11 cellular contexts compared by ENCODE assay signal in the genomic region with DNA sequence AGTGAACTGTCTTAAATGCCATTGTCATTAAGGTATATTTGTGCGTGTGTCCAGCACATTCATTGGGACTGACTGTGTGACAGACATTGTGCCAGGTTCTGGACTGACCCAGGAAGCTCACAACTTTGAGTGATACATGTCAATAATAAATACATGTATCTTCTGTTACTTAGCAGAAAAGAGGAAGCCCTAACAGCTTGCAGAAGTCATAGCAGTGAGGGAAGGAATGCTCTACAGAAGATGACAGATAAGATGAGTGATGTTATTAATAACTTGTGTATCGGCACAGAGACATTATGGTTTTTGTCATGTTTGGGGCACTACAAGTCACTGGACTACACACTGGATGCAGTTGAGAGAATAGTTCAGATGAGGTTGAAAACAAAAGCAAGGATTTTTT. TPM values are rescaled to one million over a fixed set of nuclear protein-coding genes. Genes with fewer than 3 reads are reported as not detected.
DNase-seq lines count a peak whose midpoint lies in the region; ATAC-seq and TF ChIP-seq lines count a peak whose summit lies in the region.
"Had no signal": no experiment of that assay in that cellular context is flagged by ENCODE, and none has a peak within 500 bp of the region (broad histone marks: within the 10 kb centered on the region; RNA-seq: fewer than 3 reads in every experiment).

No MANE protein-coding gene starts in this region.

- no peak overlapping the region for H3K4me3 ChIP-seq in NB4 (ENCODE audit: low read depth, low read length)
- no peak overlapping the region for H3K4me3 ChIP-seq in psoas muscle
- H3K4me3 ChIP-seq in mucosa of descending colon = no peak overlapping the region

- H3K36me3 Mint-ChIP-seq in activated T-cell treated with anti-CD3 and anti-CD28 coated beads, Interleukin-2, amount 50 U/mL, for 4 hours (ENCODE audit: insufficient read depth) = peaks cover 29% of the 10 kb centered on the region
- H3K36me3 Mint-ChIP-seq in activated naive CD8-positive, alpha-beta T cell treated with anti-CD3 and anti-CD28 coated beads for 36 hours = peaks cover 41% of the 10 kb centered on the region

- TF ChIP-seq CTCF in NB4 (IDR thresholded peaks at IDR 0.05; ENCODE audit: low read depth, low read length) = no peak
- no peak for TF ChIP-seq CTCF in psoas muscle (IDR thresholded peaks at IDR 0.05)
- TF ChIP-seq CTCF in mucosa of descending colon (IDR thresholded peaks at IDR 0.05) = no peak

- peaks cover 0 to 35% of the 10 kb centered on the region in 2 donors for H3K36me3 ChIP-seq in psoas muscle (ENCODE audit: insufficient read depth in 1 of 2, low read depth in 1 of 2)
- H3K36me3 ChIP-seq in mucosa of descending colon (ENCODE audit: low read depth) = no peaks in the 10 kb centered on the region

- intact Hi-C loops in psoas muscle (cut with DNase I) = loop anchor here in 1 of 2 donors (2.0 to 5.0 kb wide), 2 partner anchors 13 to 192 kb away; partner anchors contain the start of gene CTH
- intact Hi-C loops in mucosa of descending colon (cut with DNase I, micrococcal nuclease) = no loop called here

- peak overlapping the region; percentile 28 for H3K27ac Mint-ChIP-seq in activated naive CD8-positive, alpha-beta T cell treated with anti-CD3 and anti-CD28 coated beads for 36 hours

- no peak for TF ChIP-seq POLR2A in NB4 (IDR thresholded peaks at IDR 0.05; ENCODE audit: extremely low read depth, insufficient read length)

- no peaks in the 10 kb centered on the region for H3K27me3 Mint-ChIP-seq in activated T-cell treated with anti-CD3 and anti-CD28 coated beads, Interleukin-2, amount 50 U/mL, for 4 hours (ENCODE audit: low read depth)
- no peaks in the 10 kb centered on the region for H3K27me3 Mint-ChIP-seq in activated naive CD8-positive, alpha-beta T cell treated with anti-CD3 and anti-CD28 coated beads for 36 hours

- H3K9me3 ChIP-seq in psoas muscle (no peaks in the 10 kb centered on the region), mucosa of descending colon (no peaks in the 10 kb centered on the region)
- H3K9me3 ChIP-seq: HAP-1 had no signal

- ATAC-seq in activated T-cell treated with anti-CD3 and anti-CD28 coated beads, Interleukin-2, amount 50 U/mL, for 4 hours = no peak
- ATAC-seq in psoas muscle = no peak
- ATAC-seq in mucosa of descending colon = no peak

- peaks cover 40% of the 10 kb centered on the region for H3K4me1 Mint-ChIP-seq in activated T-cell treated with anti-CD3 and anti-CD28 coated beads, Interleukin-2, amount 50 U/mL, for 4 hours (ENCODE audit: low read depth)
- H3K4me1 Mint-ChIP-seq in activated naive CD8-positive, alpha-beta T cell treated with anti-CD3 and anti-CD28 coated beads for 36 hours = peaks cover 33% of the 10 kb centered on the region

- peak overlapping the region; percentile 95 for H3K27ac ChIP-seq in psoas muscle

- H3K4me3 Mint-ChIP-seq in activated T-cell treated with anti-CD3 and anti-CD28 coated beads, Interleukin-2, amount 50 U/mL, for 4 hours = peak overlapping the region; percentile 54
- peak overlapping the region; percentile 19 for H3K4me3 Mint-ChIP-seq in activated naive CD8-positive, alpha-beta T cell treated with anti-CD3 and anti-CD28 coated beads for 36 hours

- no peak for DNase-seq in activated T-cell treated with anti-CD3 and anti-CD28 coated beads, Interleukin-2, amount 50 U/mL, for 4 hours
- DNase-seq in activated T-cell treated with anti-CD3 and anti-CD28 coated beads for 4 hours (no peak), NB4 (ENCODE audit: low read depth) (peak; percentile 65), psoas muscle (no peak), NCI-H226 (no peak), NCI-H2196 (lab: John Stamatoyannopoulos, UW; ENCODE audit: unreplicated experiment) (no peak), mucosa of descending colon (no peak)
- DNase-seq in activated naive CD8-positive, alpha-beta T cell treated with anti-CD3 and anti-CD28 coated beads for 36 hours = no peak
- DNase-seq: NCI-H1092 treated with DMSO at 0.1 percent for 48 hours; stimulated activated CD4-positive, alpha-beta T cell treated with anti-CD3 and anti-CD28 coated beads, Interleukin-4, amount 100 ng/mL, for 24 hours had no signal

- H3K4me1 ChIP-seq in psoas muscle (peaks cover 36% of the 10 kb centered on the region), mucosa of descending colon (ENCODE audit: low read depth) (peaks cover 16% of the 10 kb centered on the region)

- 72 to 91% (median 76%) methylated on average over 2 of the region's 2 CpGs for WGBS in psoas muscle, 3 donors

- no peaks in the 10 kb centered on the region for H3K9me3 Mint-ChIP-seq in activated T-cell treated with anti-CD3 and anti-CD28 coated beads, Interleukin-2, amount 50 U/mL, for 4 hours
- no peaks in the 10 kb centered on the region for H3K9me3 Mint-ChIP-seq in activated naive CD8-positive, alpha-beta T cell treated with anti-CD3 and anti-CD28 coated beads for 36 hours

- H3K27me3 ChIP-seq in psoas muscle (ENCODE audit: insufficient read depth in 3 of 3, low read length in 2 of 3) = no peaks in the 10 kb centered on the region

RNA-seq across cellular contexts. Expression of gene SRSF11, which starts 1.2 kb away (rescaled TPM):
- 100 to 1,000 TPM; 147 to 157 (median 156) TPM for total RNA-seq in activated T-cell treated with anti-CD3 and anti-CD28 coated beads, Interleukin-2, amount 50 U/mL, for 4 hours
- total RNA-seq in activated naive CD8-positive, alpha-beta T cell treated with anti-CD3 and anti-CD28 coated beads for 36 hours = 100 to 1,000 TPM; 187 to 190 TPM
- total RNA-seq in psoas muscle (10 to 100 TPM; 47.0 to 70.3 (median 53.2) TPM), mucosa of descending colon (100 to 1,000 TPM; 113 to 147 (median 126) TPM)
- 10 to 100 TPM; 49.6 to 74.8 (median 55.1) TPM for polyA plus RNA-seq in psoas muscle

RNA-seq across cellular contexts. Expression of gene LRRC40, which starts 14.6 kb away (rescaled TPM):
- 10 to 100 TPM; 16.5 to 19.2 (median 16.9) TPM for total RNA-seq in activated T-cell treated with anti-CD3 and anti-CD28 coated beads, Interleukin-2, amount 50 U/mL, for 4 hours
- total RNA-seq in activated naive CD8-positive, alpha-beta T cell treated with anti-CD3 and anti-CD28 coated beads for 36 hours = 10 to 100 TPM; 22.5 to 23.6 TPM
- total RNA-seq in psoas muscle = 1 to 10 TPM; 5.5 to 8.7 (median 7.3) TPM
- polyA plus RNA-seq in psoas muscle = 1 to 10 TPM; 6.2 to 9.1 (median 7.0) TPM
- 10 to 100 TPM in 2 of 3 donors, 1 to 10 TPM in 1; 9.0 to 13.4 (median 10.4) TPM for total RNA-seq in mucosa of descending colon
